ENCODE assay signal across 1 cellular context in the genomic region with DNA sequence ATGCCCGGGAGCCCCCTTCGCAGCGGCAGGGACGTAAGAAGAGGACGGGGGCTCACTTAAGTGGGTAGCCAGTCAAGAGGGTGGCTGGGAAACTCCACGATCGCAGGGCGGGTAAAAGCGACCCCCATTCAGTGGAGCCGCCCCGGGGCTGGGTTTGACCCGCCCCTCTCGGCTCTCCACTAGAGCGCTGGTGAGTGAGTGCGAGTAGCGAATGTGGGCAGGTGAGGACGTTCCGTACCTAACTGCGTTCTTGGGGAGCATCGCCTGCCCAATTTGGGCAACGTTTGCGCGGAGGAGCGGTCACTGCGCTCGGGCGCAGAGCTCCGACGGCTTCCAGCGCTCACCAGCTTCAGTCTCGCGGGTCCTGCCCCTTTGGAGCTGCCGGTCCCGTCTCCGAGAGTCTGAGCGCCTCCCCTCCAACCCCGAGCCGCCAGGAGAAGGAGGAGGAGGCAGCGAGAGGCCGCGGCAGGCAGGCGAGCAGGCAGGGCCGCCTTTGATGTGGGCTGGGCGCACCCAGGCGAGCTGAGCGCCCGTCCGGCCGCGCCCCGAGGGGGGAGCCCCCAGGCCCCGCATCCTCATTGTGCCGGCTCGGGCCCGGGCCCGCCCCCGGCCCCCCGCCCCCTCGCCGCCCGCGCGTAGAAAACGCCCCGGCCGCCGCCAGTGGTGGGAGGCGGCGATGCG.
TF ChIP-seq lines count a peak whose summit lies in the region.

A gene with protein sequence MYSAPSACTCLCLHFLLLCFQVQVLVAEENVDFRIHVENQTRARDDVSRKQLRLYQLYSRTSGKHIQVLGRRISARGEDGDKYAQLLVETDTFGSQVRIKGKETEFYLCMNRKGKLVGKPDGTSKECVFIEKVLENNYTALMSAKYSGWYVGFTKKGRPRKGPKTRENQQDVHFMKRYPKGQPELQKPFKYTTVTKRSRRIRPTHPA (plus strand): TSS at position 666 of the 681 bp plus-strand sequence. CDS start 553 bp downstream, outside the sequence.

TF ChIP-seq in HepG2, 621 proteins besides CTCF, POLR2A, EP300 and RAD21 (continued from another document and continues in another):
- no peak for TF ChIP-seq HMGXB3 (CRISPR knock-in tag; IDR thresholded peaks at IDR 0.05; ENCODE audit: borderline replicate concordance)
- TF ChIP-seq PAXIP1 (CRISPR knock-in tag; conservative IDR thresholded peaks at IDR 0.05), result 0 out of 2 replicates have a peak, but pooled peaks have one; percentile 4
- no peak for TF ChIP-seq RBM39 (IDR thresholded peaks at IDR 0.05; ENCODE audit: low read depth, low read length, poor library complexity, severe bottlenecking)
- TF ChIP-seq ZNF260 (CRISPR knock-in tag; IDR thresholded peaks at IDR 0.05; ENCODE audit: borderline replicate concordance, low read depth), result no peak
- 0 out of 2 replicates have a peak, but pooled peaks have one; percentile 3 for TF ChIP-seq SALL1 (CRISPR knock-in tag; IDR thresholded peaks at IDR 0.05)
- no peak for TF ChIP-seq ZNF331 (CRISPR knock-in tag; IDR thresholded peaks at IDR 0.05)
- TF ChIP-seq ZNF30 (CRISPR knock-in tag; IDR thresholded peaks at IDR 0.05), result no peak
- no peak for TF ChIP-seq MAX (IDR thresholded peaks at IDR 0.05)
- TF ChIP-seq, protein P1, sequence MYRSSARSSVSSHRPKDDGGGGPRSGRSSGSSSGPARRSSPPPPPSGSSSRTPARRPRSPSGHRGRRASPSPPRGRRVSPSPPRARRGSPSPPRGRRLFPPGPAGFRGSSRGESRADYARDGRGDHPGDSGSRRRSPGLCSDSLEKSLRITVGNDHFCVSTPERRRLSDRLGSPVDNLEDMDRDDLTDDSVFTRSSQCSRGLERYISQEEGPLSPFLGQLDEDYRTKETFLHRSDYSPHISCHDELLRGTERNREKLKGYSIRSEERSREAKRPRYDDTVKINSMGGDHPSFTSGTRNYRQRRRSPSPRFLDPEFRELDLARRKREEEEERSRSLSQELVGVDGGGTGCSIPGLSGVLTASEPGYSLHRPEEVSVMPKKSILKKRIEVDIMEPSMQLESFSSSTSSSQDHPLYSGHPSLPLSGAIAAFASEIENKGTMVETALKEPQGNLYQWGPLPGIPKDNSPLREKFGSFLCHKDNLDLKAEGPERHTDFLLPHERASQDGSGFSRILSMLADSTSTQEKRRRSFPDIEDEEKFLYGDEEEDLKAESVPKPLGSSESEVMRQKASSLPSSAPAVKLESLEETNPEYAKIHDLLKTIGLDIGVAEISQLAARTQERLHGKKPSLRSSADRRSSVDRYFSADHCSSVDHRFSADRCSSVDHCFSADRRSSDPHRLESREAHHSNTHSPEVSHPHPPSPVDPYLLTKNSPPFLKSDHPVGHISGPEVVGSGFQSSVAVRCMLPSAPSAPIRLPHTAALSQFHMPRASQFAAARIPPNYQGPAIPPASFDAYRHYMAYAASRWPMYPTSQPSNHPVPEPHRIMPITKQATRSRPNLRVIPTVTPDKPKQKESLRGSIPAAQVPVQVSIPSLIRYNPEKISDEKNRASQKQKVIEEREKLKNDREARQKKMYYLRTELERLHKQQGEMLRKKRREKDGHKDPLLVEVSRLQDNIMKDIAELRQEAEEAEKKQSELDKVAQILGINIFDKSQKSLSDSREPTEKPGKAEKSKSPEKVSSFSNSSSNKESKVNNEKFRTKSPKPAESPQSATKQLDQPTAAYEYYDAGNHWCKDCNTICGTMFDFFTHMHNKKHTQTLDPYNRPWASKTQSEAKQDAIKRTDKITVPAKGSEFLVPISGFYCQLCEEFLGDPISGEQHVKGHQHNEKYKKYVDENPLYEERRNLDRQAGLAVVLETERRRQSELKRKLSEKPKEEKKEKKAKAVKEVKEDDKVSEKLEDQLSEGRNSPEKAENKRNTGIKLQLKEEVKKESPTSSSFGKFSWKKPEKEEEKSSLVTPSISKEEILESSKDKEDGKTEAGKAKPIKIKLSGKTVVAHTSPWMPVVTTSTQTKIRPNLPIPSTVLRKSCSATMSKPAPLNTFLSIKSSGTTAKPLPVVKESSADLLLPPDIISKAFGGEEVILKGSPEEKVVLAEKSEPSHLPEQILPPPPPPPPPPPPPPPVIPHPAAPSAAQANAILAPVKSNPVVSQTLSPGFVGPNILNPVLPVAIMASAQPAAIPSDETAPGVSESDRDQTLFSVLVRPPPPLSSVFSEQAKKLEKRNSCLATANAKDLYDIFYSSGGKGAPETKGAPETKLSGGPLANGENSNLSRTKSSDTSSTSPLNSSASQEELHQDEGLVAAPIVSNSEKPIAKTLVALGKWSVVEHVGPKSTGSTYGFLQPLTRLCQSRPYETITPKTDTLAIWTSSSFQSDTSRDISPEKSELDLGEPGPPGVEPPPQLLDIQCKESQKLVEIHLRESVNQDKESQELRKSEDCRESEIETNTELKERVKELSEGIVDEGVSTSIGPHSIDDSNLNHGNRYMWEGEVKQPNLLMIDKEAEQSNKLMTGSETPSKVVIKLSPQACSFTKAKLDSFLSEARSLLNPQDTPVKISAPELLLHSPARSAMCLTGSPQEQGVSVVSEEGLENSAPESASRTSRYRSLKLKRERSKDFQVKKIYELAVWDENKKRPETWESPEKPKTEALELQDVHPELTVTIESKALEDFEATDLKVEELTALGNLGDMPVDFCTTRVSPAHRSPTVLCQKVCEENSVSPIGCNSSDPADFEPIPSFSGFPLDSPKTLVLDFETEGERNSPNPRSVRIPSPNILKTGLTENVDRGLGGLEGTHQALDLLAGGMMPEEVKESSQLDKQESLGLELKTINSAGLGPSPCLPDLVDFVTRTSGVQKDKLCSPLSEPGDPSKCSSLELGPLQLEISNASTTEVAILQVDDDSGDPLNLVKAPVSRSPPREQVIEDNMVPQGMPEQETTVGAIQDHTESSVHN (CRISPR knock-in tag; IDR thresholded peaks at IDR 0.05), result no peak
- no peak for TF ChIP-seq ZNF160 (CRISPR knock-in tag; IDR thresholded peaks at IDR 0.05)
- TF ChIP-seq, protein P2, sequence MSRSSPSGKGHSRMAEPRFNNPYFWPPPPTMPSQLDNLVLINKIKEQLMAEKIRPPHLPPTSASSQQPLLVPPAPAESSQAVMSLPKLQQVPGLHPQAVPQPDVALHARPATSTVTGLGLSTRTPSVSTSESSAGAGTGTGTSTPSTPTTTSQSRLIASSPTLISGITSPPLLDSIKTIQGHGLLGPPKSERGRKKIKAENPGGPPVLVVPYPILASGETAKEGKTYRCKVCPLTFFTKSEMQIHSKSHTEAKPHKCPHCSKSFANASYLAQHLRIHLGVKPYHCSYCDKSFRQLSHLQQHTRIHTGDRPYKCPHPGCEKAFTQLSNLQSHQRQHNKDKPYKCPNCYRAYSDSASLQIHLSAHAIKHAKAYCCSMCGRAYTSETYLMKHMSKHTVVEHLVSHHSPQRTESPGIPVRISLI (CRISPR knock-in tag; IDR thresholded peaks at IDR 0.05; ENCODE audit: borderline replicate concordance), result no peak
- no peak for TF ChIP-seq LCORL (IDR thresholded peaks at IDR 0.05)
- peak; percentile 45; the same call in 1 of the 2 replicates for TF ChIP-seq LCORL (CRISPR knock-in tag; IDR thresholded peaks at IDR 0.05)
- no peak for TF ChIP-seq SOX13 (IDR thresholded peaks at IDR 0.05)
- TF ChIP-seq SOX13 (CRISPR knock-in tag; conservative IDR thresholded peaks at IDR 0.05 in 1 of 2, IDR thresholded peaks at IDR 0.05 in 1 of 2), result no peak
- peak; percentile 56; the same call in 1 of the 2 replicates for TF ChIP-seq CBFB (CRISPR knock-in tag; IDR thresholded peaks at IDR 0.05)
- 0 out of 2 replicates have a peak, but pooled peaks have one; percentile 66 for TF ChIP-seq KIAA2018 (CRISPR knock-in tag; IDR thresholded peaks at IDR 0.05; ENCODE audit: borderline replicate concordance)
- TF ChIP-seq SATB2 (CRISPR knock-in tag; IDR thresholded peaks at IDR 0.05), result no peak
- TF ChIP-seq ZFP36L2 (CRISPR knock-in tag; IDR thresholded peaks at IDR 0.05), result no peak
- TF ChIP-seq XBP1 (CRISPR knock-in tag; IDR thresholded peaks at IDR 0.05), result no peak
